8 cellular contexts compared by ENCODE assay signal in the genomic region with DNA sequence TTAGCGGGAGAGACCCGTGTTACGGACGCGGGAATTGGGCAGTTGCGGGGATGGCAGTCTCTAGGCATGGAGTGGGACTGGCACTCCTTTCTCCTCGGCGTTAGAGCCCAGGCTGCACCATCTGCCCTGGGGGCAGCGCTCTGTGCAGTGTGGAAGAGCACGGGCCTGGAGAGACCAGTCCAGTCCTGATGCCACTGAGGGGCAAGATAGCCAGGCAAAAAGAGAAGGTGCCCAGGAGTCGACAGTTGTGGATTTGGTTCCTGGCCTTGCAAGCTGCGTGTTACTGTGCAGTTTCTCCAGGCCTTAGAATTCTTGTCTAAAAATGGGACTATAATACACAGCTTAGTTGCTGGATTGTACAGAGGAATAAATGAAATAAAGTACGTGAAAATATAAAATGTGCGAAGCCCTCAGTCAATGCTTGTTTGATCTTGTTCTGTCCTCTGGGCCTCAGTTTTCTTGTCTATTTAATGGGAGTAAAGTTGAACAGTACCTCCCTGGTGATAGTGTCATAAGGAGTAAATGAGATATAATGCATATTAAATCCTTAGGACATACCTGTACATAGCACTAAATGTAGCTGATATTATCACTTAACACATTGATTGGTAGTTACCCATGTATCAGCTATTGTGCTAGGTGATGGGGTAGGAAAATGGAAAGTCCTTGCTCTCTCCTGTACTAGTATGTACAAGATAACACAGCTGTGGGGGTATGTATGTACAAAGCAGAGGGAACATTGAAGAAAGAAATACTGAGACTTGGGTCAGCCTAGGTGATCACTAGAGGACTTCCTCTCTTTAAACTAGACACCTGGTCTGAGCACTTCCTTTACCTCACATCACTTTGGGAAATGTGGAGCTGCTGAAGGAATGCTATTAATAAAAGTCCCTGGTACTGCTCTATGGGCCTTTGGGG. TPM values are rescaled to one million over a fixed set of nuclear protein-coding genes. Genes with fewer than 3 reads are reported as not detected.
DNase-seq lines count a peak whose midpoint lies in the region; ATAC-seq and TF ChIP-seq lines count a peak whose summit lies in the region.

No MANE protein-coding gene starts in this region.

- H3K9ac ChIP-seq in HUES48 (ENCODE audit: low read depth, low read length) = peak overlapping the region; percentile 93

- H3K27ac Mint-ChIP-seq in CD4-positive, alpha-beta memory T cell = peak overlapping the region; percentile 57 to 90 (median 87)
- peak overlapping the region; percentile 80 to 97 (median 93) for H3K27ac Mint-ChIP-seq in brain

- 12% methylated on average over 12 of the region's 14 CpGs for WGBS in right lobe of liver (ENCODE audit: insufficient coverage, low coverage, low lambda C conversion rate, missing lambda C conversion rate)

- H3K27ac ChIP-seq in CD4-positive, alpha-beta memory T cell (ENCODE audit: low read depth, low read length) = peak overlapping the region; percentile 36
- H3K27ac ChIP-seq in HUES48 (ENCODE audit: low read depth, low read length) = no peak overlapping the region
- H3K27ac ChIP-seq in right lobe of liver = peak overlapping the region; percentile 89 to 93 (median 91)
- H3K27ac ChIP-seq in tibial artery = peak overlapping the region; percentile 81 to 87

- no peaks in the 10 kb centered on the region for H3K9me3 ChIP-seq in CD4-positive, alpha-beta memory T cell (ENCODE audit: control insufficient read depth in 1 of 2, low read length in 2 of 2)
- H3K9me3 ChIP-seq in HUES48 (ENCODE audit: control insufficient read depth, insufficient read depth, low read length) = no peaks in the 10 kb centered on the region
- H3K9me3 ChIP-seq in right lobe of liver = no peaks in the 10 kb centered on the region
- no peaks in the 10 kb centered on the region for H3K9me3 ChIP-seq in tibial artery

- TF ChIP-seq POLR2A in right lobe of liver (IDR thresholded peaks at IDR 0.05) (no peak), erythroblast (IDR thresholded peaks at IDR 0.05; ENCODE audit: low read length) (no peak)

- H3K36me3 Mint-ChIP-seq in CD4-positive, alpha-beta memory T cell = peaks cover 3 to 4% of the 10 kb centered on the region in 2 donors
- peaks cover 36% of the 10 kb centered on the region for H3K36me3 Mint-ChIP-seq in brain

- H3K4me3 Mint-ChIP-seq in CD4-positive, alpha-beta memory T cell = peak overlapping the region; percentile 84 to 92 (median 87)
- peak overlapping the region; percentile 94 to 97 (median 95) for H3K4me3 Mint-ChIP-seq in brain

- POLR2A ChIA-PET in CD4-positive, alpha-beta memory T cell (lab: Charles Lee; ENCODE audit: partially characterized antibody) = interaction anchor here (1.2 to 1.4 kb wide), 2 partner anchors 333 to 364 kb away, joined by 3 to 4 read pairs; no protein-coding TSS in a partner anchor

- CTCF ChIA-PET in CD4-positive, alpha-beta memory T cell (lab: Charles Lee; ENCODE audit: partially characterized antibody) = interaction anchor here (1.0 kb wide), 1 partner anchor 9 kb away, joined by 4 read pairs; no protein-coding TSS in a partner anchor

- intact Hi-C loops in CD4-positive, alpha-beta memory T cell (cut with micrococcal nuclease) = no loop called here
- intact Hi-C loops in right lobe of liver (cut with DNase I) (no loop called here), tibial artery (cut with DNase I; ENCODE audit: low total_unique reads) (no loop called here)

- H3K27me3 ChIP-seq in CD4-positive, alpha-beta memory T cell (ENCODE audit: insufficient read depth, low read length) = no peaks in the 10 kb centered on the region
- H3K27me3 ChIP-seq in HUES48 (ENCODE audit: control insufficient read depth, insufficient read depth, low read length) = no peaks in the 10 kb centered on the region
- H3K27me3 ChIP-seq in right lobe of liver = no peaks in the 10 kb centered on the region
- H3K27me3 ChIP-seq in tibial artery = no peaks in the 10 kb centered on the region

- H3K27me3 Mint-ChIP-seq in CD4-positive, alpha-beta memory T cell = peaks cover 0 to 2% of the 10 kb centered on the region in 2 donors
- no peaks in the 10 kb centered on the region for H3K27me3 Mint-ChIP-seq in brain

- peak overlapping the region; percentile 77 to 83 for H3K4me3 ChIP-seq in CD4-positive, alpha-beta memory T cell (ENCODE audit: low read length in 2 of 2)
- peak overlapping the region; percentile 98 for H3K4me3 ChIP-seq in HUES48 (ENCODE audit: low read depth, low read length)
- H3K4me3 ChIP-seq in right lobe of liver = peak overlapping the region; percentile 80 to 85 (median 85)
- H3K4me3 ChIP-seq in tibial artery = peak overlapping the region; percentile 80

- DNase-seq in CD4-positive, alpha-beta memory T cell = no peak
- no peak for DNase-seq in right lobe of liver
- no peak for DNase-seq in tibial artery
- DNase-seq in erythroblast (lab: John Stamatoyannopoulos, UW) = no peak
- DNase-seq in stimulated activated naive CD4-positive, alpha-beta T cell treated with Interleukin-2 at 50 U/mL for 16 hours (lab: John Stamatoyannopoulos, UW) = no peak

- H3K9me3 Mint-ChIP-seq in CD4-positive, alpha-beta memory T cell = no peaks in the 10 kb centered on the region
- H3K9me3 Mint-ChIP-seq in brain = no peaks in the 10 kb centered on the region

- no peak for TF ChIP-seq CTCF in brain (conservative IDR thresholded peaks at IDR 0.05)
- no peak for TF ChIP-seq CTCF in right lobe of liver (IDR thresholded peaks at IDR 0.05)
- no peak for TF ChIP-seq CTCF in tibial artery (IDR thresholded peaks at IDR 0.05)

- peaks cover 32 to 53% (median 39%) of the 10 kb centered on the region in 4 donors for H3K4me1 Mint-ChIP-seq in CD4-positive, alpha-beta memory T cell
- peaks cover 46% of the 10 kb centered on the region for H3K4me1 Mint-ChIP-seq in brain

- no peaks in the 10 kb centered on the region for H3K36me3 ChIP-seq in CD4-positive, alpha-beta memory T cell (ENCODE audit: insufficient read depth, low read length)
- H3K36me3 ChIP-seq in HUES48 (ENCODE audit: control insufficient read depth, insufficient read depth, low read length) = peaks cover 11% of the 10 kb centered on the region; the same call in 1 of the 2 replicates
- H3K36me3 ChIP-seq in right lobe of liver = no peaks in the 10 kb centered on the region
- no peaks in the 10 kb centered on the region for H3K36me3 ChIP-seq in tibial artery

- ATAC-seq in right lobe of liver (peak; percentile 29 to 51 (median 40)), GM21423 (IDR thresholded peaks at IDR 0.05; ENCODE audit: unreplicated experiment) (no peak)

- H3K4me1 ChIP-seq in CD4-positive, alpha-beta memory T cell (ENCODE audit: insufficient read depth, low read length) = peaks cover 31% of the 10 kb centered on the region
- H3K4me1 ChIP-seq in HUES48 (ENCODE audit: control insufficient read depth, insufficient read depth, low read length) = peaks cover 9% of the 10 kb centered on the region; the same call in 1 of the 2 replicates
- H3K4me1 ChIP-seq in right lobe of liver = peaks cover 0 to 19% (median 4%) of the 10 kb centered on the region in 4 donors
- peaks cover 0 to 43% (median 30%) of the 10 kb centered on the region in 4 donors for H3K4me1 ChIP-seq in tibial artery

RNA-seq across cellular contexts. Expression of a gene that starts 1.2 kb away (rescaled TPM):
- total RNA-seq in CD4-positive, alpha-beta memory T cell = 10 to 100 TPM; 61.8 to 69.0 TPM
- 100 to 1,000 TPM in 1 of 2 donors, 10 to 100 TPM in 1; 83.5 to 102 TPM for polyA plus RNA-seq in CD4-positive, alpha-beta memory T cell
- polyA plus RNA-seq in brain (ENCODE audit: insufficient read depth, low read depth, low replicate concordance) = 170 TPM
- 100 to 1,000 TPM in 1 of 6 experiments, 10 to 100 TPM in 5; 70.0 to 118 (median 84.3) TPM for total RNA-seq in right lobe of liver
